In genomic region chrX:22351966-22352365, GRCh38 we compare ENCODE assay signal across 17 cellular contexts.
DNase-seq lines count a peak whose midpoint lies in the region; ATAC-seq, FAIRE-seq and TF ChIP-seq lines count a peak whose summit lies in the region.
"Had no signal": no experiment of that assay in that cellular context is flagged by ENCODE, and none has a peak within 500 bp of the region (broad histone marks: within the 10 kb centered on the region; RNA-seq: fewer than 3 reads in every experiment).

No MANE protein-coding gene starts in this region.

- POLR2A ChIA-PET in GM12878 (lab: Charles Lee): no interaction called here

- no peak overlapping the region for H3K4me2 ChIP-seq in GM12878 (ENCODE audit: control insufficient read depth, insufficient read depth)

- H3K27me3 ChIP-seq in GM12878 (replicated peaks in 1 of 2; ENCODE audit: control insufficient read depth in 2 of 2, insufficient read depth in 2 of 2, low read length in 1 of 2): no peaks in the 10 kb centered on the region; a peak in 2 of 4 replicates
- no peaks in the 10 kb centered on the region for H3K27me3 ChIP-seq in foreskin keratinocyte
- no peaks in the 10 kb centered on the region for H3K27me3 ChIP-seq in heart left ventricle
- H3K27me3 ChIP-seq: BE2C had no signal

- CTCF ChIA-PET in GM12878 (lab: Yijun Ruan, JAX): no interaction called here

- no TSS peak for BruUV-seq in GM12878 (replicated peaks; lab: Mats Ljungman, UMichigan)

- TF ChIP-seq RAD21 in GM12878 (IDR thresholded peaks at IDR 0.05; ENCODE audit: insufficient read depth, low read depth, low read length): no peak

- RAD21 ChIA-PET in GM12878 (lab: Charles Lee; ENCODE audit: unreplicated experiment): no interaction called here

- H3K27ac ChIP-seq in GM12878 (ENCODE audit: control insufficient read depth, insufficient read depth) (no peak overlapping the region), foreskin keratinocyte (no peak overlapping the region), heart left ventricle (no peak overlapping the region)

- H3K4me3 ChIP-seq in GM12878 (no peak overlapping the region), heart left ventricle (no peak overlapping the region)

- 0 out of 3 replicates have a peak, but pooled peaks have one; percentile 18 for ATAC-seq in GM12878
- peak; percentile 46 for ATAC-seq in foreskin keratinocyte
- ATAC-seq in heart left ventricle: no peak
- ATAC-seq in GM18517 (IDR thresholded peaks at IDR 0.05; ENCODE audit: unreplicated experiment): no peak

- no peaks in the 10 kb centered on the region for H4K20me1 ChIP-seq in GM12878 (ENCODE audit: control insufficient read depth, insufficient read depth)

- H2AFZ ChIP-seq in GM12878 (ENCODE audit: control insufficient read depth, low read depth, low read length): no peak overlapping the region

- FAIRE-seq in HTR-8/SVneo (lab: Jason Lieb, UNC) (peak; percentile 92), GM12878 (lab: Jason Lieb, UNC) (no peak)

- H3K4me1 ChIP-seq in GM12878 (ENCODE audit: control insufficient read depth, insufficient read depth, low read length) (no peaks in the 10 kb centered on the region), foreskin keratinocyte (no peaks in the 10 kb centered on the region), heart left ventricle (no peaks in the 10 kb centered on the region)
- H3K4me1 ChIP-seq: BE2C had no signal

- H3K36me3 ChIP-seq in GM12878 (ENCODE audit: control insufficient read depth in 2 of 2, insufficient read depth in 2 of 2, low read length in 1 of 2) (no peaks in the 10 kb centered on the region), heart left ventricle (no peaks in the 10 kb centered on the region)
- H3K36me3 ChIP-seq: BE2C had no signal

- TF ChIP-seq CTCF in GM12878 (IDR thresholded peaks at IDR 0.05 in 2 of 3, conservative IDR thresholded peaks at IDR 0.05 in 1 of 3; ENCODE audit: control insufficient read depth in 2 of 3, extremely low read depth in 1 of 3, insufficient read depth in 1 of 3, low read depth in 3 of 3, low read length in 3 of 3) (no peak), foreskin keratinocyte (conservative IDR thresholded peaks at IDR 0.05) (no peak), heart left ventricle (IDR thresholded peaks at IDR 0.05) (no peak)

- intact Hi-C loops in GM12878 (cut with micrococcal nuclease; ENCODE audit: unreplicated experiment): no loop called here
- intact Hi-C loops in heart left ventricle (cut with DNase I): no loop called here

- H3K9me3 ChIP-seq in GM12878 (replicated peaks; ENCODE audit: control insufficient read depth, insufficient read depth, low read length) (no peaks in the 10 kb centered on the region), heart left ventricle (no peaks in the 10 kb centered on the region)
- H3K9me3 ChIP-seq: BE2C had no signal

- DNase-seq in AG20443 (ENCODE audit: low spot score) (peak; percentile 7), HTR-8/SVneo (ENCODE audit: insufficient read length, low spot score) (no peak), GM12878 (ENCODE audit: low read depth, low spot score) (no peak), foreskin keratinocyte (no peak), SW 1271 (lab: John Stamatoyannopoulos, UW) (no peak), GOT3 (lab: John Stamatoyannopoulos, UW) (no peak), heart left ventricle (no peak)
- DNase-seq: BE2C; CD4-positive, alpha-beta memory T cell; DMS79 treated with DMSO at 0.1 percent for 48 hours; HCEC 1CT; IMR-90; Kasumi-1; NCI-H1048; NCI-H2107; SHP77 had no signal

- no peak for TF ChIP-seq EP300 in GM12878 (IDR thresholded peaks at IDR 0.05; ENCODE audit: borderline replicate concordance in 1 of 2, control insufficient read depth in 1 of 2, low read depth in 2 of 2, low read length in 2 of 2)

- SMC1A ChIA-PET in GM12878 (lab: Charles Lee; ENCODE audit: uncharacterized antibody, unreplicated experiment): no interaction called here

- in situ Hi-C loops in GM12878 (cut with MboI): no loop called here

- TF ChIP-seq POLR2A in GM12878 (IDR thresholded peaks at IDR 0.05; ENCODE audit: low read depth, low read length) (no peak), heart left ventricle (IDR thresholded peaks at IDR 0.05) (no peak)

- 23% methylated on average over 4 of the region's 4 CpGs for WGBS in GM12878 (ENCODE audit: insufficient coverage, insufficient replicate concordance, low lambda C conversion rate, missing lambda C conversion rate)
- 68 to 87% (median 78%) methylated on average over 4 of the region's 4 CpGs for WGBS in heart left ventricle, 4 donors

- no peak overlapping the region for H3K9ac ChIP-seq in GM12878 (ENCODE audit: control insufficient read depth, insufficient read depth, low read length)

- no peaks in the 10 kb centered on the region for H3K79me2 ChIP-seq in GM12878 (ENCODE audit: control insufficient read depth, insufficient read depth, low read length)

TF ChIP-seq in GM12878, 131 proteins besides CTCF, POLR2A, EP300 and RAD21:
- TF ChIP-seq HDAC2 (IDR thresholded peaks at IDR 0.05): no peak
TF ChIP-seq in GM12878: peak in this region for 0.

Comparison
In these comparisons a context has a peak if more than half of its experiments do, and no peak if none do; other contexts are left out.
1. ATAC-seq: peak in GM12878 (single experiment) and foreskin keratinocyte (single experiment); none in heart left ventricle (0 of 4) and GM18517 (single experiment).